Comparison of ENCODE assay signal across 22 cellular contexts in genomic region chr1:218890436-218890835, GRCh38.
"Had no signal": no experiment of that assay in that cellular context is flagged by ENCODE, and none has a peak within 500 bp of the region (broad histone marks: within the 10 kb centered on the region; RNA-seq: fewer than 3 reads in every experiment).

No MANE protein-coding gene starts in this region.

- ATAC-seq: esophagus mucosa, heart left ventricle, left cardiac atrium, pancreas had no signal

- DNase-seq: activated CD4-positive, alpha-beta memory T cell treated with anti-CD3 and anti-CD28 coated beads for 36 hours; activated CD4-positive, alpha-beta T cell treated with anti-CD3 and anti-CD28 coated beads, Interleukin-2, amount 10 ng/mL, durations not matched to agents 24 days and 14 days; activated CD4-positive, CD25-positive, alpha-beta regulatory T cell treated with anti-CD3 and anti-CD28 coated beads, Interleukin-2, amount 50 U/mL, for 72 hours; activated CD8-positive, alpha-beta memory T cell treated with anti-CD3 and anti-CD28 coated beads, Interleukin-2, amount 50 U/mL, for 4 hours; activated effector memory CD4-positive, alpha-beta T cell treated with anti-CD3 and anti-CD28 coated beads, Interleukin-2, amount 50 U/mL, for 16 hours; activated naive CD4-positive, alpha-beta T cell treated with anti-CD3 and anti-CD28 coated beads for 36 hours; activated naive CD8-positive, alpha-beta T cell treated with anti-CD3 and anti-CD28 coated beads, Interleukin-2, amount 10 ng/mL, durations not matched to agents 7 days and 5 days; activated T-cell treated with anti-CD3 and anti-CD28 coated beads, Interleukin-2, amount 50 U/mL, for 1 hour; caudate nucleus; foreskin fibroblast; heart left ventricle; left cardiac atrium; mammary epithelial cell; naive B cell; nephron progenitor cell; nucleus accumbens; pancreas; spleen; stimulated activated naive CD4-positive, alpha-beta T cell treated with Interleukin-2 at 50 U/mL for 16 hours; SW 1271; T-helper 9 cell had no signal
